Comparison of ENCODE assay signal across 1 cellular context in the genomic region with DNA sequence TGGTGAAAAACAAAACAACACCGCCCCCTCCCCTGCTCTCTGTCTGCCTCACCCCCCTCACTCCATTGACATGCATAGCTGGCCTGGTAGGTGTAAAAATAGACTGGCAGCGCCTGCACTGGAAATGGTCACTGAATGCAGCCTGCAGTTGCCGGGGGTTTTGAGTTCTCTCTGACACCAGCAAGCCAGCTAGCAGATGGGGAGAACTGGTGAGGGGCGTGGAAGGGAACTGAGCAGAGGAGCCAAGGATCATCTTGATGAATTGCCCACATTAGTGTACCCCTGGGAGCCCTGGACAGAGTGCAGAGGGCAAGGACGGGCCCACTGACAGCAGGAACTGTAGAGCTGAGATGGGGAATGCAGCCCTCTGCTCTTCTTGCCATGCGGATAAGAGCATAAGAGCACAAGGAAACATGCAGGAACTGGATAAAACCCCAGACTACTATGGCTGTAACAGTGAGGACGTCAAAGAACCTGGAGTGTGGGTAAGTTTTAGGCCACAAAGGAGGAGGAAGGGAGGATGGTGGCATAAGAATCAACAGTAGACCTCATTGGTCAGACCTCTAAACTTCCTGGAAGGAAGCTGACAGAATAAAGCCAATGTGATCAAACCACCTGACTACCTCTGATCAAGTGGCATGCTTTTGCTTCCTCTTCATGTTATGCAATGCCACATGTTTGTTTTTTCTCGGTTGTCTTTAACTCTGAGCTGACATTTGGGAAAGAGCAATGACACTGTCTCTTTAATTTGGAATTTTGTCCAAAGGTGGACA.
TF ChIP-seq lines count a peak whose summit lies in the region.

No MANE protein-coding gene starts in this region.

TF ChIP-seq in IMR-90, 13 proteins besides CTCF, POLR2A, EP300 and RAD21 (continued from another document):
- TF ChIP-seq, protein P1, sequence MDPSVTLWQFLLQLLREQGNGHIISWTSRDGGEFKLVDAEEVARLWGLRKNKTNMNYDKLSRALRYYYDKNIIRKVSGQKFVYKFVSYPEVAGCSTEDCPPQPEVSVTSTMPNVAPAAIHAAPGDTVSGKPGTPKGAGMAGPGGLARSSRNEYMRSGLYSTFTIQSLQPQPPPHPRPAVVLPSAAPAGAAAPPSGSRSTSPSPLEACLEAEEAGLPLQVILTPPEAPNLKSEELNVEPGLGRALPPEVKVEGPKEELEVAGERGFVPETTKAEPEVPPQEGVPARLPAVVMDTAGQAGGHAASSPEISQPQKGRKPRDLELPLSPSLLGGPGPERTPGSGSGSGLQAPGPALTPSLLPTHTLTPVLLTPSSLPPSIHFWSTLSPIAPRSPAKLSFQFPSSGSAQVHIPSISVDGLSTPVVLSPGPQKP (IDR thresholded peaks at IDR 0.05; ENCODE audit: borderline replicate concordance, low read depth, low read length), result no peak
- TF ChIP-seq, protein P2, sequence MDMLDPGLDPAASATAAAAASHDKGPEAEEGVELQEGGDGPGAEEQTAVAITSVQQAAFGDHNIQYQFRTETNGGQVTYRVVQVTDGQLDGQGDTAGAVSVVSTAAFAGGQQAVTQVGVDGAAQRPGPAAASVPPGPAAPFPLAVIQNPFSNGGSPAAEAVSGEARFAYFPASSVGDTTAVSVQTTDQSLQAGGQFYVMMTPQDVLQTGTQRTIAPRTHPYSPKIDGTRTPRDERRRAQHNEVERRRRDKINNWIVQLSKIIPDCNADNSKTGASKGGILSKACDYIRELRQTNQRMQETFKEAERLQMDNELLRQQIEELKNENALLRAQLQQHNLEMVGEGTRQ (IDR thresholded peaks at IDR 0.05; ENCODE audit: low read depth, low read length), result no peak
- TF ChIP-seq BHLHE40 (IDR thresholded peaks at IDR 0.05; ENCODE audit: low read depth, low read length) (no peak), MXI1 (IDR thresholded peaks at IDR 0.05; ENCODE audit: borderline replicate concordance, low read depth, low read length) (no peak), FOS (IDR thresholded peaks at IDR 0.05; ENCODE audit: low read depth, low read length) (no peak)
